Comparison of ENCODE assay signal across 24 cellular contexts in the genomic region with DNA sequence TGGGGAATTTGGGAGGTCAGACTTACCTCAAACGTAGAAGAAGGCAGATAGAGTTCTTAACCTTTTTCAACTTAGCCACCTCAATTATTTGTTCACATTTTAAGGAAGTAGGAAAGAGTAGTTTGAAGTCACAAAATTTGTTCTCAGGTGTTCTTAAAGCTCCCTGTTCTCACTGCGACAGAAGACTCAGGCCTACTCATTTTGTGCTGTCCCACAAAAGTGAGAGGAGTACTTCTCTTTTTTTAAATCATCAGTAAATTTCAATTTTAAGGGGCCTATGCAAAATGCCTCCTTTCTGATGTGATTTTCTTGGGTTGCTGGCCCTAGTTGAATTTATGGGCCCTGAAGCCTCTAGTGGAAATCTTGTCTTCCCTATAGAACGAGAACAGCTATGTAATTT.
DNase-seq lines count a peak whose midpoint lies in the region; ATAC-seq, FAIRE-seq and TF ChIP-seq lines count a peak whose summit lies in the region.
"Had no signal": no experiment of that assay in that cellular context is flagged by ENCODE, and none has a peak within 500 bp of the region (broad histone marks: within the 10 kb centered on the region; RNA-seq: fewer than 3 reads in every experiment).

No MANE protein-coding gene starts in this region.

- no peak overlapping the region for H3K27ac ChIP-seq in suprapubic skin
- H3K27ac ChIP-seq: neutrophil, upper lobe of right lung had no signal

- POLR2A ChIA-PET in GM10248 (lab: Yijun Ruan, JAX) = no interaction called here

- CTCF ChIA-PET in GM10248 (lab: Yijun Ruan, JAX) = interaction anchor here (0.7 to 3.8 kb wide), 6 partner anchors 12 to 59 kb away, joined by 3 to 15 read pairs (median 5); no protein-coding TSS in a partner anchor

- no peaks in the 10 kb centered on the region for H3K9me3 ChIP-seq in suprapubic skin
- H3K9me3 ChIP-seq: MG63, neutrophil, upper lobe of right lung had no signal

- TF ChIP-seq POLR2A in suprapubic skin (IDR thresholded peaks at IDR 0.05) = no peak

- H3K4me3 ChIP-seq in suprapubic skin = no peak overlapping the region
- H3K4me3 ChIP-seq: MG63, upper lobe of right lung had no signal

- H3K4me1 ChIP-seq in suprapubic skin = no peaks in the 10 kb centered on the region
- H3K4me1 ChIP-seq: upper lobe of right lung had no signal

- WGBS in suprapubic skin = 88% methylated on average over 3 of the region's 3 CpGs

- DNase-seq in GM10248 (ENCODE audit: extremely low spot score) (peak; percentile 28), GM19239 (ENCODE audit: insufficient read length, low spot score) (no peak), cerebellum (ENCODE audit: low spot score) (no peak), suprapubic skin (ENCODE audit: low spot score in 2 of 2) (no peak), superior temporal gyrus (ENCODE audit: extremely low spot score) (no peak)
- DNase-seq: 8988T; activated B cell treated with CpG ODN at 0.5 μM for 24 hours; activated effector memory CD4-positive, alpha-beta T cell treated with Interleukin-2 at 50 U/mL for 16 hours; GDM1; HFFc6; left colon; MG63; NCI-H187; NCI-H446 treated with DMSO at 0.1 percent for 48 hours; right cardiac atrium; stimulated activated CD4-positive, alpha-beta T cell treated with anti-CD3 and anti-CD28 coated beads, Interleukin-15, amount 100 ng/mL, for 24 hours; T-helper 17 cell; upper lobe of right lung had no signal

- H3K36me3 ChIP-seq in suprapubic skin = no peaks in the 10 kb centered on the region
- H3K36me3 ChIP-seq: MG63, upper lobe of right lung had no signal

- TF ChIP-seq CTCF in GM10248 (IDR thresholded peaks at IDR 0.05; ENCODE audit: control extremely low read depth, extremely low read depth, low read depth, missing control alignments) (no peak), suprapubic skin (IDR thresholded peaks at IDR 0.05) (no peak)

- no peak for TF ChIP-seq EP300 in suprapubic skin (IDR thresholded peaks at IDR 0.05)

- no peaks in the 10 kb centered on the region for H3K27me3 ChIP-seq in suprapubic skin
- H3K27me3 ChIP-seq: MG63, neutrophil, upper lobe of right lung had no signal

- peak; percentile 51 for FAIRE-seq in GM19239 (lab: Jason Lieb, UNC)
- FAIRE-seq: bronchial epithelial cell, GM18507 had no signal

- ATAC-seq in HG02610 (IDR thresholded peaks at IDR 0.05; ENCODE audit: unreplicated experiment) (peak; percentile 65), HG03280 (IDR thresholded peaks at IDR 0.05; ENCODE audit: unreplicated experiment) (peak; percentile 53)
- no peak for ATAC-seq in activated CD4-positive, CD25-positive, alpha-beta regulatory T cell treated with anti-CD3 and anti-CD28 coated beads, Interleukin-2, amount 50 U/mL, for 24 hours
- ATAC-seq: left colon, right cardiac atrium, T-helper 17 cell, upper lobe of right lung had no signal

Comparison
In these comparisons a context has a peak if more than half of its experiments do, and no peak if none do; other contexts are left out.
1. ATAC-seq: peak in HG02610 (single experiment) and HG03280 (single experiment); none in activated CD4-positive, CD25-positive, alpha-beta regulatory T cell treated with anti-CD3 and anti-CD28 coated beads, Interleukin-2, amount 50 U/mL, for 24 hours (0 of 2).